Comparison of ENCODE assay signal across 8 cellular contexts in genomic region chr1:243849089-243850012, GRCh38. TPM values are rescaled to one million over a fixed set of nuclear protein-coding genes. Genes with fewer than 3 reads are reported as not detected.
DNase-seq lines count a peak whose midpoint lies in the region; ATAC-seq, FAIRE-seq and TF ChIP-seq lines count a peak whose summit lies in the region.

No MANE protein-coding gene starts in this region.

- peak; percentile 20 for ATAC-seq in WTC11

- POLR2A ChIA-PET in WTC11 (lab: Charles Lee) = no interaction called here

- no peak for TF ChIP-seq CTCF in WTC11 (IDR thresholded peaks at IDR 0.05)
- TF ChIP-seq CTCF in bronchial epithelial cell (IDR thresholded peaks at IDR 0.05; ENCODE audit: insufficient read depth, low read length, severe bottlenecking) = no peak
- TF ChIP-seq CTCF in smooth muscle cell (IDR thresholded peaks at IDR 0.05; ENCODE audit: borderline replicate concordance, insufficient read depth, poor library complexity, severe bottlenecking) = no peak

- peaks cover 13% of the 10 kb centered on the region for H3K4me1 ChIP-seq in smooth muscle cell (ENCODE audit: low read depth)

- CTCF ChIA-PET in WTC11 (lab: Charles Lee) = interaction anchor here (1.5 kb wide), 1 partner anchor 98 kb away, joined by 5 read pairs; no protein-coding TSS in a partner anchor

- H3K27ac ChIP-seq in smooth muscle cell (ENCODE audit: low read depth) = peak overlapping the region; percentile 96

- peak overlapping the region; percentile 97 for H3K4me3 Mint-ChIP-seq in WTC11

- H2AFZ ChIP-seq in smooth muscle cell (ENCODE audit: low read depth) = peak overlapping the region; percentile 97

- H3K27me3 ChIP-seq in bronchial epithelial cell (ENCODE audit: control insufficient read depth, insufficient read depth, low read length) = peaks cover 12% of the 10 kb centered on the region
- no peaks in the 10 kb centered on the region for H3K27me3 ChIP-seq in smooth muscle cell (ENCODE audit: low read depth)

- no peak for FAIRE-seq in bronchial epithelial cell (lab: Jason Lieb, UNC)

- H3K36me3 Mint-ChIP-seq in WTC11 = no peaks in the 10 kb centered on the region

- H3K9ac ChIP-seq in smooth muscle cell (ENCODE audit: low read depth) = peak overlapping the region; percentile 97

- 0% methylated on average over 6 of the region's 80 CpGs for WGBS in smooth muscle cell (ENCODE audit: low lambda C conversion rate)

- H3K4me3 ChIP-seq in bronchial epithelial cell (ENCODE audit: low read depth, low read length) (peak overlapping the region; percentile 52), smooth muscle cell (peak overlapping the region; percentile 94)

- peaks cover 14% of the 10 kb centered on the region for H3F3A ChIP-seq in smooth muscle cell (ENCODE audit: low read depth)

- peaks cover 48% of the 10 kb centered on the region for H4K20me1 ChIP-seq in smooth muscle cell (ENCODE audit: low read depth)

- H3K27me3 Mint-ChIP-seq in WTC11 (ENCODE audit: low read depth) = 0 out of 2 replicates have a peak, but pooled peaks cover 3% of the 10 kb centered on the region

- no peaks in the 10 kb centered on the region for H3K9me3 ChIP-seq in smooth muscle cell (replicated peaks; ENCODE audit: low read depth)

- no peaks in the 10 kb centered on the region for H3K36me3 ChIP-seq in bronchial epithelial cell (ENCODE audit: control insufficient read depth, insufficient read depth, low read length)
- H3K36me3 ChIP-seq in smooth muscle cell (ENCODE audit: low read depth) = no peaks in the 10 kb centered on the region

- peaks cover 26% of the 10 kb centered on the region for H3K4me1 Mint-ChIP-seq in WTC11

- H3K9me3 Mint-ChIP-seq in WTC11 = no peaks in the 10 kb centered on the region

- peak overlapping the region; percentile 98 for H3K27ac Mint-ChIP-seq in WTC11

- peak overlapping the region; percentile 98 for H3K4me2 ChIP-seq in smooth muscle cell

- peak; percentile 57 for DNase-seq in DMS 273 treated with DMSO at 0.1 percent for 48 hours (lab: John Stamatoyannopoulos, UW)
- peak; percentile 60 for DNase-seq in H4 (ENCODE audit: low spot score)
- DNase-seq in NCI-H1417 treated with DMSO at 0.1 percent for 48 hours (lab: John Stamatoyannopoulos, UW) = peak; percentile 10
- peak; percentile 65 for DNase-seq in WTC11 (ENCODE audit: low spot score)
- peak; percentile 1 for DNase-seq in bronchial epithelial cell (ENCODE audit: low read depth)
- peak; percentile 67 for DNase-seq in inferior parietal cortex (ENCODE audit: extremely low spot score)
- DNase-seq in smooth muscle cell (lab: John Stamatoyannopoulos, UW; ENCODE audit: unreplicated experiment) = peak; percentile 37
- DNase-seq in NK-92 (lab: John Stamatoyannopoulos, UW; ENCODE audit: unreplicated experiment) = no peak

- H3K79me2 ChIP-seq in smooth muscle cell (ENCODE audit: low read depth) = peaks cover 47% of the 10 kb centered on the region

TF ChIP-seq in WTC11, 78 proteins besides CTCF, POLR2A, EP300 and RAD21:
- TF ChIP-seq FOXP4 (CRISPR knock-in tag; IDR thresholded peaks at IDR 0.05) = 0 out of 2 replicates have a peak, but pooled peaks have one; percentile 28
- peak; percentile 47; the same call in 1 of the 2 replicates for TF ChIP-seq FOXK1 (CRISPR knock-in tag; IDR thresholded peaks at IDR 0.05)
- TF ChIP-seq KAT7 (CRISPR knock-in tag; IDR thresholded peaks at IDR 0.05; ENCODE audit: borderline replicate concordance) = peak; percentile 76; the same call in 1 of the 2 replicates
- TF ChIP-seq USF1 (CRISPR knock-in tag; IDR thresholded peaks at IDR 0.05) = no peak
- TF ChIP-seq, protein P1, sequence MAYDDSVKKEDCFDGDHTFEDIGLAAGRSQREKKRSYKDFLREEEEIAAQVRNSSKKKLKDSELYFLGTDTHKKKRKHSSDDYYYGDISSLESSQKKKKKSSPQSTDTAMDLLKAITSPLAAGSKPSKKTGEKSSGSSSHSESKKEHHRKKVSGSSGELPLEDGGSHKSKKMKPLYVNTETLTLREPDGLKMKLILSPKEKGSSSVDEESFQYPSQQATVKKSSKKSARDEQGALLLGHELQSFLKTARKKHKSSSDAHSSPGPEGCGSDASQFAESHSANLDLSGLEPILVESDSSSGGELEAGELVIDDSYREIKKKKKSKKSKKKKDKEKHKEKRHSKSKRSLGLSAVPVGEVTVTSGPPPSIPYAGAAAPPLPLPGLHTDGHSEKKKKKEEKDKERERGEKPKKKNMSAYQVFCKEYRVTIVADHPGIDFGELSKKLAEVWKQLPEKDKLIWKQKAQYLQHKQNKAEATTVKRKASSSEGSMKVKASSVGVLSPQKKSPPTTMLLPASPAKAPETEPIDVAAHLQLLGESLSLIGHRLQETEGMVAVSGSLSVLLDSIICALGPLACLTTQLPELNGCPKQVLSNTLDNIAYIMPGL (CRISPR knock-in tag; IDR thresholded peaks at IDR 0.05) = 0 out of 2 replicates have a peak, but pooled peaks have one; percentile 28

RNA-seq across cellular contexts. Expression of gene AKT3, which starts 0.7 kb away (rescaled TPM):
- 10.9 and 11.8 TPM in 2 replicates for total RNA-seq in H4 (2014; rRNA removed; shearing (Covaris generic))
- total RNA-seq in WTC11 (2021) = 34.5 to 38.5 TPM (median 34.6 TPM) in 3 replicates
- 7.9 and 8.2 TPM in 2 replicates for total RNA-seq in bronchial epithelial cell
- total RNA-seq in smooth muscle cell = 32.3 and 41.1 TPM in 2 replicates
- polyA plus RNA-seq in smooth muscle cell = 5.5 and 6.8 TPM in 2 replicates
